ENCODE assay signal across 17 cellular contexts in the genomic region with DNA sequence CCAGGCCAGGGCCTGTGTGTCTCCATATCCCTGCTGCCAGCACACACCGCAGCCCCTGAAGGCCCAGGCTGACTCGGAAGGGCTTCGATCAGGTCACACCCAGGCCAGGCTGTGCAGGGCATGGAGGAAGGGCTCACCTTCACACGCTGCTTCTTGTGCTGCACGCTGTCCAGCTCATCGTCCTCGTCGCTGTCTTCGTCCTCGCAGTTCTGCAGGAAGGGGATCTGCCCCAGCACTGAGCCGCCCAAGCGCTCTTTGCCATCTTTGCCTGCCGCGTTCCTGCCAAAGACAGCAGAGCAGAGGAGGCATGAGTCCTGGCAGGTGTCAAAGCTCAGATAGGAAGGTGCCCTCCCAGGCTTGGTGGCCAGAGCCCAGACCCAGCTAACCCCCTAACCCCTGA. TPM values are rescaled to one million over a fixed set of nuclear protein-coding genes. Genes with fewer than 3 reads are reported as not detected.
DNase-seq lines count a peak whose midpoint lies in the region; ATAC-seq, FAIRE-seq and TF ChIP-seq lines count a peak whose summit lies in the region.
"Had no signal": no experiment of that assay in that cellular context is flagged by ENCODE, and none has a peak within 500 bp of the region (broad histone marks: within the 10 kb centered on the region; RNA-seq: fewer than 3 reads in every experiment).

No MANE protein-coding gene starts in this region.

- intact Hi-C loops in activated CD8-positive, alpha-beta T cell treated with anti-CD3 and anti-CD28 coated beads for 36 hours (cut with micrococcal nuclease), result no loop called here
- intact Hi-C loops in GM12878 (cut with micrococcal nuclease; ENCODE audit: unreplicated experiment) (no loop called here), upper lobe of right lung (cut with DNase I) (no loop called here), mucosa of descending colon (cut with DNase I, micrococcal nuclease) (no loop called here)

- in situ Hi-C loops in GM12878 (cut with MboI), result no loop called here

- no peak for TF ChIP-seq CTCF in activated CD8-positive, alpha-beta T cell treated with anti-CD3 and anti-CD28 coated beads for 36 hours (IDR thresholded peaks at IDR 0.05)
- TF ChIP-seq CTCF in GM12878 (IDR thresholded peaks at IDR 0.05 in 2 of 3, conservative IDR thresholded peaks at IDR 0.05 in 1 of 3; ENCODE audit: control insufficient read depth in 2 of 3, extremely low read depth in 1 of 3, insufficient read depth in 1 of 3, low read depth in 3 of 3, low read length in 3 of 3) (no peak), nephron (IDR thresholded peaks at IDR 0.05; ENCODE audit: unreplicated experiment in 3 of 3) (no peak), upper lobe of right lung (IDR thresholded peaks at IDR 0.05) (no peak), glutamatergic neuron (IDR thresholded peaks at IDR 0.05; ENCODE audit: partially characterized antibody, unreplicated experiment) (no peak), mucosa of descending colon (IDR thresholded peaks at IDR 0.05) (no peak)

- H3K9ac ChIP-seq in GM12878 (ENCODE audit: control insufficient read depth, insufficient read depth, low read length), result no peak overlapping the region

- H3K4me3 ChIP-seq in GM12878 (no peak overlapping the region), upper lobe of right lung (no peak overlapping the region), mucosa of descending colon (no peak overlapping the region)
- H3K4me3 ChIP-seq: tibial artery had no signal

- SMC1A ChIA-PET in GM12878 (lab: Charles Lee; ENCODE audit: uncharacterized antibody, unreplicated experiment), result no interaction called here

- no peaks in the 10 kb centered on the region for H3K9me3 Mint-ChIP-seq in activated CD8-positive, alpha-beta T cell treated with anti-CD3 and anti-CD28 coated beads, Interleukin-2, amount 10 ng/mL, durations not matched to agents 7 days and 5 days (ENCODE audit: insufficient read depth)
- no peaks in the 10 kb centered on the region for H3K9me3 Mint-ChIP-seq in activated CD8-positive, alpha-beta T cell treated with anti-CD3 and anti-CD28 coated beads for 36 hours
- no peaks in the 10 kb centered on the region for H3K9me3 Mint-ChIP-seq in nephron
- H3K9me3 Mint-ChIP-seq in glutamatergic neuron (ENCODE audit: unreplicated experiment), result peaks cover 12% of the 10 kb centered on the region
- H3K9me3 Mint-ChIP-seq: activated B cell treated with CpG ODN at 0.5 μM for 24 hours; CD8-positive, alpha-beta T cell had no signal

- DNase-seq in activated CD8-positive, alpha-beta T cell treated with anti-CD3 and anti-CD28 coated beads, Interleukin-2, amount 10 ng/mL, durations not matched to agents 7 days and 5 days, result no peak
- DNase-seq in activated CD8-positive, alpha-beta T cell treated with anti-CD3 and anti-CD28 coated beads for 36 hours, result no peak
- no peak for DNase-seq in GM12878 (ENCODE audit: low read depth, low spot score)
- peak; percentile 62 for DNase-seq in upper lobe of right lung
- DNase-seq in glutamatergic neuron, result no peak
- DNase-seq in mucosa of descending colon, result no peak
- DNase-seq: 8988T; activated B cell treated with CpG ODN at 0.5 μM for 24 hours; activated gamma-delta T cell treated with Interleukin-2 at 50 U/mL for 16 hours; CD8-positive, alpha-beta T cell; NCI-H1436; stimulated activated CD4-positive, alpha-beta T cell treated with anti-CD3 and anti-CD28 coated beads, Interleukin-4, amount 100 ng/mL, for 24 hours; stimulated activated CD8-positive, alpha-beta memory T cell treated with anti-CD3 and anti-CD28 coated beads, Interleukin-4, amount 100 ng/mL, for 48 hours had no signal

- RAD21 ChIA-PET in GM12878 (lab: Charles Lee; ENCODE audit: unreplicated experiment), result interaction anchor here (0.6 kb wide), 1 partner anchor 69 kb away, joined by 3 read pairs; the partner anchor contains the start of gene DACT3

- CTCF ChIA-PET in activated CD8-positive, alpha-beta T cell treated with anti-CD3 and anti-CD28 coated beads, Interleukin-2, amount 10 ng/mL, durations not matched to agents 7 days and 5 days (lab: Charles Lee), result interaction anchor here (1.0 to 5.1 kb wide), 5 partner anchors 13 to 91 kb away, joined by 3 to 84 read pairs (median 28); partner anchors contain the start of genes DACT3, FKRP and PRKD2
- CTCF ChIA-PET in activated CD8-positive, alpha-beta T cell treated with anti-CD3 and anti-CD28 coated beads for 36 hours (lab: Charles Lee), result interaction anchor here (1.3 to 6.4 kb wide), 6 partner anchors 12 to 187 kb away, joined by 3 to 95 read pairs (median 21); no protein-coding TSS in a partner anchor
- CTCF ChIA-PET in GM12878 (lab: Yijun Ruan, JAX), result interaction anchor here (0.6 to 6.0 kb wide), 4 partner anchors 11 to 186 kb away, joined by 3 to 78 read pairs (median 18); partner anchors contain the start of gene PRKD2

- TF ChIP-seq POLR2A in GM12878 (IDR thresholded peaks at IDR 0.05; ENCODE audit: low read depth, low read length), result peak; percentile 41

- no peak for FAIRE-seq in GM12878 (lab: Jason Lieb, UNC)

- no peak overlapping the region for H3K4me3 Mint-ChIP-seq in activated CD8-positive, alpha-beta T cell treated with anti-CD3 and anti-CD28 coated beads, Interleukin-2, amount 10 ng/mL, durations not matched to agents 7 days and 5 days
- H3K4me3 Mint-ChIP-seq in activated CD8-positive, alpha-beta T cell treated with anti-CD3 and anti-CD28 coated beads for 36 hours, result no peak overlapping the region
- H3K4me3 Mint-ChIP-seq in nephron (no peak overlapping the region), glutamatergic neuron (ENCODE audit: unreplicated experiment) (no peak overlapping the region)
- H3K4me3 Mint-ChIP-seq: activated B cell treated with CpG ODN at 0.5 μM for 24 hours; CD8-positive, alpha-beta T cell had no signal

- peaks cover 62% of the 10 kb centered on the region for H3K36me3 Mint-ChIP-seq in activated CD8-positive, alpha-beta T cell treated with anti-CD3 and anti-CD28 coated beads, Interleukin-2, amount 10 ng/mL, durations not matched to agents 7 days and 5 days (ENCODE audit: low read depth)
- peaks cover 36% of the 10 kb centered on the region for H3K36me3 Mint-ChIP-seq in activated CD8-positive, alpha-beta T cell treated with anti-CD3 and anti-CD28 coated beads for 36 hours (ENCODE audit: low read depth)
- H3K36me3 Mint-ChIP-seq in nephron (ENCODE audit: low read depth) (peaks cover 52% of the 10 kb centered on the region), glutamatergic neuron (ENCODE audit: unreplicated experiment) (no peaks in the 10 kb centered on the region)

- no peak for ATAC-seq in activated CD8-positive, alpha-beta T cell treated with anti-CD3 and anti-CD28 coated beads, Interleukin-2, amount 10 ng/mL, durations not matched to agents 7 days and 5 days
- no peak for ATAC-seq in activated CD8-positive, alpha-beta T cell treated with anti-CD3 and anti-CD28 coated beads for 36 hours
- ATAC-seq in GM12878, result no peak
- no peak for ATAC-seq in upper lobe of right lung
- ATAC-seq in GM19324 (IDR thresholded peaks at IDR 0.05; ENCODE audit: low FRiP score, unreplicated experiment), result no peak
- ATAC-seq in mucosa of descending colon, result no peak
- ATAC-seq: CD8-positive, alpha-beta T cell; Right ventricle myocardium inferior had no signal

- H3K27ac Mint-ChIP-seq in activated CD8-positive, alpha-beta T cell treated with anti-CD3 and anti-CD28 coated beads, Interleukin-2, amount 10 ng/mL, durations not matched to agents 7 days and 5 days, result peak overlapping the region; percentile 58
- no peak overlapping the region for H3K27ac Mint-ChIP-seq in activated CD8-positive, alpha-beta T cell treated with anti-CD3 and anti-CD28 coated beads for 36 hours
- H3K27ac Mint-ChIP-seq in nephron, result peak overlapping the region in 2 of 3 experiments; percentile 15 to 37
- H3K27ac Mint-ChIP-seq in glutamatergic neuron (ENCODE audit: unreplicated experiment), result no peak overlapping the region
- H3K27ac Mint-ChIP-seq: activated B cell treated with CpG ODN at 0.5 μM for 24 hours; CD8-positive, alpha-beta T cell had no signal

- no peak overlapping the region for H3K4me2 ChIP-seq in GM12878 (ENCODE audit: control insufficient read depth, insufficient read depth)

- H3K4me1 Mint-ChIP-seq in activated CD8-positive, alpha-beta T cell treated with anti-CD3 and anti-CD28 coated beads, Interleukin-2, amount 10 ng/mL, durations not matched to agents 7 days and 5 days (ENCODE audit: low read depth), result peaks cover 25% of the 10 kb centered on the region
- H3K4me1 Mint-ChIP-seq in activated CD8-positive, alpha-beta T cell treated with anti-CD3 and anti-CD28 coated beads for 36 hours (ENCODE audit: low read depth), result peaks cover 11% of the 10 kb centered on the region
- H3K4me1 Mint-ChIP-seq in nephron, result peaks cover 33% of the 10 kb centered on the region
- peaks cover 38% of the 10 kb centered on the region for H3K4me1 Mint-ChIP-seq in glutamatergic neuron (ENCODE audit: low read depth, unreplicated experiment)

- over 99% methylated on average over 14 of the region's 14 CpGs for WGBS in GM12878 (ENCODE audit: insufficient coverage, insufficient replicate concordance, low lambda C conversion rate, missing lambda C conversion rate)

- no peaks in the 10 kb centered on the region for H3K27me3 ChIP-seq in GM12878 (replicated peaks in 1 of 2; ENCODE audit: control insufficient read depth in 2 of 2, insufficient read depth in 2 of 2, low read length in 1 of 2)
- no peaks in the 10 kb centered on the region for H3K27me3 ChIP-seq in upper lobe of right lung
- H3K27me3 ChIP-seq: tibial artery had no signal

- H3K27me3 Mint-ChIP-seq in activated CD8-positive, alpha-beta T cell treated with anti-CD3 and anti-CD28 coated beads, Interleukin-2, amount 10 ng/mL, durations not matched to agents 7 days and 5 days (ENCODE audit: low read depth), result no peaks in the 10 kb centered on the region
- no peaks in the 10 kb centered on the region for H3K27me3 Mint-ChIP-seq in activated CD8-positive, alpha-beta T cell treated with anti-CD3 and anti-CD28 coated beads for 36 hours
- no peaks in the 10 kb centered on the region for H3K27me3 Mint-ChIP-seq in nephron (ENCODE audit: low read depth)
- peaks cover 27% of the 10 kb centered on the region for H3K27me3 Mint-ChIP-seq in glutamatergic neuron (ENCODE audit: unreplicated experiment)
- H3K27me3 Mint-ChIP-seq: activated B cell treated with CpG ODN at 0.5 μM for 24 hours had no signal

- no peaks in the 10 kb centered on the region; the same call in none of the 2 replicates for H4K20me1 ChIP-seq in GM12878 (ENCODE audit: control insufficient read depth, insufficient read depth)

- H3K4me1 ChIP-seq in GM12878 (ENCODE audit: control insufficient read depth, insufficient read depth, low read length) (peaks cover 10% of the 10 kb centered on the region), upper lobe of right lung (peaks cover 29% of the 10 kb centered on the region), mucosa of descending colon (ENCODE audit: low read depth) (no peaks in the 10 kb centered on the region)

- no peak overlapping the region for H2AFZ ChIP-seq in GM12878 (ENCODE audit: control insufficient read depth, low read depth, low read length)

- H3K9me3 ChIP-seq in GM12878 (replicated peaks; ENCODE audit: control insufficient read depth, insufficient read depth, low read length) (no peaks in the 10 kb centered on the region), upper lobe of right lung (no peaks in the 10 kb centered on the region), mucosa of descending colon (no peaks in the 10 kb centered on the region)
- H3K9me3 ChIP-seq: tibial artery had no signal

- no peak for TF ChIP-seq RAD21 in GM12878 (IDR thresholded peaks at IDR 0.05; ENCODE audit: insufficient read depth, low read depth, low read length)

- no peak overlapping the region for H3K27ac ChIP-seq in GM12878 (ENCODE audit: control insufficient read depth, insufficient read depth)
- no peak overlapping the region for H3K27ac ChIP-seq in upper lobe of right lung
- H3K27ac ChIP-seq: tibial artery had no signal

- no peak for TF ChIP-seq EP300 in GM12878 (IDR thresholded peaks at IDR 0.05; ENCODE audit: borderline replicate concordance in 1 of 2, control insufficient read depth in 1 of 2, low read depth in 2 of 2, low read length in 2 of 2)

- peaks cover 3% of the 10 kb centered on the region; the same call in 1 of the 2 replicates for H3K79me2 ChIP-seq in GM12878 (ENCODE audit: control insufficient read depth, insufficient read depth, low read length)

- H3K36me3 ChIP-seq in GM12878 (ENCODE audit: control insufficient read depth in 2 of 2, insufficient read depth in 2 of 2, low read length in 1 of 2) (peaks cover 52 to 74% of the 10 kb centered on the region in 2 experiments), upper lobe of right lung (peaks cover 85% of the 10 kb centered on the region), mucosa of descending colon (ENCODE audit: low read depth) (peaks cover 14% of the 10 kb centered on the region)

- BruUV-seq in GM12878 (replicated peaks; lab: Mats Ljungman, UMichigan), result no TSS peak

- POLR2A ChIA-PET in activated CD8-positive, alpha-beta T cell treated with anti-CD3 and anti-CD28 coated beads, Interleukin-2, amount 10 ng/mL, durations not matched to agents 7 days and 5 days (lab: Charles Lee), result interaction anchor here (1.0 to 1.4 kb wide), 2 partner anchors 15 kb away, joined by 3 read pairs; no protein-coding TSS in a partner anchor
- POLR2A ChIA-PET in activated CD8-positive, alpha-beta T cell treated with anti-CD3 and anti-CD28 coated beads for 36 hours (lab: Charles Lee), result interaction anchor here (0.8 to 2.1 kb wide), 9 partner anchors 12 to 69 kb away, joined by 3 to 9 read pairs (median 3); partner anchors contain the start of genes DACT3, FKRP and SLC1A5
- POLR2A ChIA-PET in GM12878 (lab: Charles Lee), result no interaction called here

RNA-seq across cellular contexts. Expression of gene PRKD2, which starts 13.7 kb away (rescaled TPM):
- total RNA-seq in activated CD8-positive, alpha-beta T cell treated with anti-CD3 and anti-CD28 coated beads, Interleukin-2, amount 10 ng/mL, durations not matched to agents 7 days and 5 days, result 100 to 1,000 TPM; 161 to 166 TPM
- total RNA-seq in activated CD8-positive, alpha-beta T cell treated with anti-CD3 and anti-CD28 coated beads for 36 hours, result 10 to 100 TPM; 81.1 to 86.0 TPM
- total RNA-seq in GM12878 (2013; cell fraction: nucleolus; rRNA removed), result 23.7 and 25.9 TPM in 2 replicates
- total RNA-seq in GM12878 (2014; rRNA removed) (25.1 and 35.4 TPM in 2 replicates), GM12878 (2014; rRNA removed; fragmentation: Illumina TruSeq; extraction: Trizol) (13.3 and 14.4 TPM in 2 replicates), GM12878 (2021) (88.9 and 98.8 TPM in 2 replicates), upper lobe of right lung (58.9 TPM), glutamatergic neuron (ENCODE audit: unreplicated experiment) (54.7 TPM), mucosa of descending colon (10 to 100 TPM; 52.5 to 70.5 (median 62.9) TPM)
- 30.7 TPM for polyA plus RNA-seq in GM12878 (2011; ENCODE audit: low read depth)
- polyA plus RNA-seq in GM12878 (2011; rRNA removed) (7.7 and 12.6 TPM in 2 replicates), GM12878 (2014; fragmentation: Illumina TruSeq; extraction: Trizol) (16.9 and 31.3 TPM in 2 replicates), GM12878 (2014; fragmentation: Nextera tagmentation; extraction: Ambion mirVana) (10 to 100 TPM in 1 of 2 experiments, 1 to 10 TPM in 1; 2.3 to 11.8 TPM), GM12878 (2014; rRNA removed) (34.4 and 45.7 TPM in 2 replicates), GM12878 (2016; fragmentation: Nextera tagmentation; extraction: Ambion mirVana) (10 to 100 TPM; 44.6 to 50.7 TPM)
- polyA plus RNA-seq in GM12878 (2011; cell fraction: cytosol; rRNA removed), result 22.8 and 23.6 TPM in 2 replicates
- 70.9 and 92.1 TPM in 2 replicates for polyA plus RNA-seq in GM12878 (2011; cell fraction: nucleus; rRNA removed)
- 56.6 and 58.8 TPM in 2 replicates for polyA plus RNA-seq in GM12878 (2012)
- 21.4 and 38.0 TPM in 2 replicates for polyA minus RNA-seq in GM12878 (2011; rRNA and poly(A)+ RNA removed)
- 27.0 and 27.5 TPM in 2 replicates for polyA minus RNA-seq in GM12878 (2011; cell fraction: cytosol; rRNA and poly(A)+ RNA removed)
- polyA minus RNA-seq in GM12878 (2011; cell fraction: nucleus; rRNA and poly(A)+ RNA removed), result 11.1 and 26.6 TPM in 2 replicates

RNA-seq across cellular contexts. Expression of gene FKRP, which starts 15.3 kb away (rescaled TPM):
- 10 to 100 TPM; 15.3 to 18.4 TPM for total RNA-seq in activated CD8-positive, alpha-beta T cell treated with anti-CD3 and anti-CD28 coated beads, Interleukin-2, amount 10 ng/mL, durations not matched to agents 7 days and 5 days
- 10 to 100 TPM in 1 of 2 experiments, 1 to 10 TPM in 1; 7.7 to 10.1 TPM for total RNA-seq in activated CD8-positive, alpha-beta T cell treated with anti-CD3 and anti-CD28 coated beads for 36 hours
- 13.5 and 18.7 TPM in 2 replicates for total RNA-seq in GM12878 (2013; cell fraction: nucleolus; rRNA removed)
- total RNA-seq in GM12878 (2014; rRNA removed) (7.9 and 10.1 TPM in 2 replicates), GM12878 (2014; rRNA removed; fragmentation: Illumina TruSeq; extraction: Trizol) (5.8 and 6.9 TPM in 2 replicates), GM12878 (2021) (13.0 and 13.3 TPM in 2 replicates), upper lobe of right lung (14.2 TPM), glutamatergic neuron (ENCODE audit: unreplicated experiment) (46.6 TPM), mucosa of descending colon (10 to 100 TPM; 10.7 to 19.8 (median 10.9) TPM)
- 5.4 TPM for polyA plus RNA-seq in GM12878 (2011; ENCODE audit: low read depth)
- polyA plus RNA-seq in GM12878 (2011; rRNA removed) (3.3 and 4.2 TPM in 2 replicates), GM12878 (2014; fragmentation: Illumina TruSeq; extraction: Trizol) (8.0 and 8.7 TPM in 2 replicates), GM12878 (2014; fragmentation: Nextera tagmentation; extraction: Ambion mirVana) (1 to 10 TPM; 1.3 to 1.8 TPM), GM12878 (2014; rRNA removed) (14.1 and 14.2 TPM in 2 replicates), GM12878 (2016; fragmentation: Nextera tagmentation; extraction: Ambion mirVana) (1 to 10 TPM; 6.7 to 8.8 TPM)
- polyA plus RNA-seq in GM12878 (2011; cell fraction: cytosol; rRNA removed), result 4.9 and 8.7 TPM in 2 replicates
- 11.0 and 19.0 TPM in 2 replicates for polyA plus RNA-seq in GM12878 (2011; cell fraction: nucleus; rRNA removed)
- polyA plus RNA-seq in GM12878 (2012), result 5.9 and 11.6 TPM in 2 replicates
- polyA minus RNA-seq in GM12878 (2011; rRNA and poly(A)+ RNA removed), result 2.9 and 4.9 TPM in 2 replicates
- 1.2 and 1.5 TPM in 2 replicates for polyA minus RNA-seq in GM12878 (2011; cell fraction: cytosol; rRNA and poly(A)+ RNA removed)
- 3.6 and 4.2 TPM in 2 replicates for polyA minus RNA-seq in GM12878 (2011; cell fraction: nucleus; rRNA and poly(A)+ RNA removed)

RNA-seq across cellular contexts. Expression of gene STRN4, which starts 15.7 kb away (rescaled TPM):
- total RNA-seq in activated CD8-positive, alpha-beta T cell treated with anti-CD3 and anti-CD28 coated beads, Interleukin-2, amount 10 ng/mL, durations not matched to agents 7 days and 5 days, result 10 to 100 TPM; 79.6 to 90.2 TPM
- total RNA-seq in activated CD8-positive, alpha-beta T cell treated with anti-CD3 and anti-CD28 coated beads for 36 hours, result 10 to 100 TPM; 52.5 to 63.5 TPM
- total RNA-seq in GM12878 (2013; cell fraction: nucleolus; rRNA removed), result 77.4 and 81.2 TPM in 2 replicates
- total RNA-seq in GM12878 (2014; rRNA removed) (51.1 and 54.8 TPM in 2 replicates), GM12878 (2014; rRNA removed; fragmentation: Illumina TruSeq; extraction: Trizol) (17.5 and 18.9 TPM in 2 replicates), GM12878 (2021) (55.0 and 56.1 TPM in 2 replicates), upper lobe of right lung (68.5 TPM), glutamatergic neuron (ENCODE audit: unreplicated experiment) (117 TPM), mucosa of descending colon (10 to 100 TPM; 68.3 to 79.2 (median 73.7) TPM)
- 12.4 TPM for polyA plus RNA-seq in GM12878 (2011; ENCODE audit: low read depth)
- polyA plus RNA-seq in GM12878 (2011; rRNA removed) (19.7 and 26.1 TPM in 2 replicates), GM12878 (2014; fragmentation: Illumina TruSeq; extraction: Trizol) (4.5 and 16.0 TPM in 2 replicates), GM12878 (2014; fragmentation: Nextera tagmentation; extraction: Ambion mirVana) (1 to 10 TPM in 1 of 2 experiments, under 1 TPM in 1; 0.42 to 1.6 TPM), GM12878 (2014; rRNA removed) (62.8 and 65.4 TPM in 2 replicates), GM12878 (2016; fragmentation: Nextera tagmentation; extraction: Ambion mirVana) (10 to 100 TPM in 1 of 2 experiments, 1 to 10 TPM in 1; 6.6 to 27.9 TPM)
- 45.1 and 60.8 TPM in 2 replicates for polyA plus RNA-seq in GM12878 (2011; cell fraction: cytosol; rRNA removed)
- polyA plus RNA-seq in GM12878 (2011; cell fraction: nucleus; rRNA removed), result 186 and 249 TPM in 2 replicates
- 35.8 and 44.1 TPM in 2 replicates for polyA plus RNA-seq in GM12878 (2012)
- polyA minus RNA-seq in GM12878 (2011; rRNA and poly(A)+ RNA removed), result 30.9 and 64.5 TPM in 2 replicates
- polyA minus RNA-seq in GM12878 (2011; cell fraction: cytosol; rRNA and poly(A)+ RNA removed), result 18.6 and 18.7 TPM in 2 replicates
- 39.0 and 63.6 TPM in 2 replicates for polyA minus RNA-seq in GM12878 (2011; cell fraction: nucleus; rRNA and poly(A)+ RNA removed)

RNA-seq across cellular contexts. Expression of gene SLC1A5, which starts 57.8 kb away (rescaled TPM):
- 100 to 1,000 TPM; 176 to 178 TPM for total RNA-seq in activated CD8-positive, alpha-beta T cell treated with anti-CD3 and anti-CD28 coated beads, Interleukin-2, amount 10 ng/mL, durations not matched to agents 7 days and 5 days
- total RNA-seq in activated CD8-positive, alpha-beta T cell treated with anti-CD3 and anti-CD28 coated beads for 36 hours, result 100 to 1,000 TPM; 235 TPM
- 38.3 and 43.7 TPM in 2 replicates for total RNA-seq in GM12878 (2013; cell fraction: nucleolus; rRNA removed)
- total RNA-seq in GM12878 (2014; rRNA removed), result 73.7 and 76.6 TPM in 2 replicates
- 35.8 and 36.2 TPM in 2 replicates for total RNA-seq in GM12878 (2014; rRNA removed; fragmentation: Illumina TruSeq; extraction: Trizol)
- 109 and 112 TPM in 2 replicates for total RNA-seq in GM12878 (2021)
- 47.6 TPM for polyA plus RNA-seq in GM12878 (2011; ENCODE audit: low read depth)
- 22.1 and 60.9 TPM in 2 replicates for polyA plus RNA-seq in GM12878 (2011; rRNA removed)
- 97.3 and 105 TPM in 2 replicates for polyA plus RNA-seq in GM12878 (2011; cell fraction: cytosol; rRNA removed)
- polyA plus RNA-seq in GM12878 (2011; cell fraction: nucleus; rRNA removed), result 43.9 and 51.7 TPM in 2 replicates
- polyA plus RNA-seq in GM12878 (2012), result 89.1 and 92.1 TPM in 2 replicates
- 29.2 and 53.2 TPM in 2 replicates for polyA plus RNA-seq in GM12878 (2014; fragmentation: Illumina TruSeq; extraction: Trizol)
- 10 to 100 TPM in 1 of 2 experiments, 1 to 10 TPM in 1; 9.1 to 16.3 TPM for polyA plus RNA-seq in GM12878 (2014; fragmentation: Nextera tagmentation; extraction: Ambion mirVana)
- polyA plus RNA-seq in GM12878 (2014; rRNA removed), result 60.9 and 68.9 TPM in 2 replicates
- polyA plus RNA-seq in GM12878 (2016; fragmentation: Nextera tagmentation; extraction: Ambion mirVana), result 100 to 1,000 TPM; 116 to 129 TPM
- polyA minus RNA-seq in GM12878 (2011; rRNA and poly(A)+ RNA removed), result 78.3 and 105 TPM in 2 replicates
- 30.7 and 31.9 TPM in 2 replicates for polyA minus RNA-seq in GM12878 (2011; cell fraction: cytosol; rRNA and poly(A)+ RNA removed)
- 19.5 and 29.7 TPM in 2 replicates for polyA minus RNA-seq in GM12878 (2011; cell fraction: nucleus; rRNA and poly(A)+ RNA removed)
- 133 TPM for total RNA-seq in upper lobe of right lung
- total RNA-seq in glutamatergic neuron (ENCODE audit: unreplicated experiment), result 35.4 TPM
- total RNA-seq in mucosa of descending colon, result 100 to 1,000 TPM in 1 of 3 donors, 10 to 100 TPM in 2; 54.7 to 101 (median 89.2) TPM

Comparison
In these comparisons a context has a peak if more than half of its experiments do, and no peak if none do; other contexts are left out.
1. H3K27ac Mint-ChIP-seq: peak in activated CD8-positive, alpha-beta T cell treated with anti-CD3 and anti-CD28 coated beads, Interleukin-2, amount 10 ng/mL, durations not matched to agents 7 days and 5 days (single experiment) and nephron (2 of 3); none in activated CD8-positive, alpha-beta T cell treated with anti-CD3 and anti-CD28 coated beads for 36 hours (single experiment) and glutamatergic neuron (single experiment).